ENCODE assay signal across 1 cellular context in genomic region chr20:59939052-59939878, GRCh38.
TF ChIP-seq lines count a peak whose summit lies in the region.

No MANE protein-coding gene starts in this region.

TF ChIP-seq in WTC11, 78 proteins besides CTCF, POLR2A, EP300 and RAD21 (continued from another document):
- TF ChIP-seq IRF1 (CRISPR knock-in tag; IDR thresholded peaks at IDR 0.05) (peak; percentile 84), SP1 (CRISPR knock-in tag; conservative IDR thresholded peaks at IDR 0.05) (no peak), ZNF317 (CRISPR knock-in tag; IDR thresholded peaks at IDR 0.05; ENCODE audit: borderline replicate concordance, low read depth) (0 out of 2 replicates have a peak, but pooled peaks have one; percentile 43)
